ENCODE assay signal across 8 cellular contexts in genomic region chr1:151443846-151444790, GRCh38. TPM values are rescaled to one million over a fixed set of nuclear protein-coding genes. Genes with fewer than 3 reads are reported as not detected.
A peak's percentile ranks its signal among the peaks of the same experiment; 100 is the strongest.
DNase-seq lines count a peak whose midpoint lies in the region; ATAC-seq and TF ChIP-seq lines count a peak whose summit lies in the region.

No MANE protein-coding gene starts in this region.

- H3K4me1 ChIP-seq in lung (ENCODE audit: control insufficient read depth in 2 of 2, insufficient read depth in 2 of 2, low read length in 2 of 2): peaks cover 1 to 13% of the 10 kb centered on the region in 2 donors

- H3K27ac ChIP-seq in lung (ENCODE audit: low read depth in 1 of 2, low read length in 1 of 2): no peak overlapping the region

- peak; percentile 47 for TF ChIP-seq CTCF in lung (IDR thresholded peaks at IDR 0.05; ENCODE audit: control extremely low read depth, extremely low read depth)

- DNase-seq in GF-D8 (lab: John Stamatoyannopoulos, UW) (peak; percentile 22), NCI-H526 (lab: John Stamatoyannopoulos, UW) (peak; percentile 75 to 95), dermis microvascular lymphatic vessel endothelial cell (ENCODE audit: low read depth in 2 of 2) (peak; percentile 75 to 84), lung (ENCODE audit: low spot score) (peak; percentile 58)
- DNase-seq in activated CD4-positive, alpha-beta T cell treated with anti-CD3 and anti-CD28 coated beads for 4 hours: peak; percentile 55 to 76
- DNase-seq in stimulated activated CD8-positive, alpha-beta memory T cell treated with anti-CD3 and anti-CD28 coated beads, Interleukin-2, amount 100 ng/mL, for 1 hour (ENCODE audit: low read depth in 2 of 2): peak; percentile 33 to 46

- no peak overlapping the region for H3K4me3 ChIP-seq in lung

- no peaks in the 10 kb centered on the region for H3K27me3 ChIP-seq in lung (ENCODE audit: control insufficient read depth, insufficient read depth)

- peaks cover 6 to 10% of the 10 kb centered on the region in 2 donors for H3K36me3 ChIP-seq in lung (ENCODE audit: control insufficient read depth in 2 of 2, insufficient read depth in 2 of 2, low read length in 2 of 2)

- H3K9me3 ChIP-seq in lung (ENCODE audit: control insufficient read depth in 2 of 2, insufficient read depth in 1 of 2, low read length in 1 of 2): no peaks in the 10 kb centered on the region

- WGBS in lung, 2 donors: 38 to 58% methylated on average over 4 of the region's 4 CpGs

- ATAC-seq in HG03460 (IDR thresholded peaks at IDR 0.05; ENCODE audit: unreplicated experiment): peak; percentile 73
- ATAC-seq in lung (ENCODE audit: insufficient read depth, low FRiP score): peak; percentile 89
- ATAC-seq in HG03045 (IDR thresholded peaks at IDR 0.05; ENCODE audit: unreplicated experiment): no peak

RNA-seq across cellular contexts. Expression of gene POGZ, which starts 15.2 kb away (rescaled TPM):
- total RNA-seq in dermis microvascular lymphatic vessel endothelial cell: 8.7 and 18.0 TPM in 2 replicates
- 100 to 1,000 TPM in 1 of 2 donors, 10 to 100 TPM in 1; 59.7 to 131 TPM for total RNA-seq in lung
- 10 to 100 TPM; 12.6 to 23.4 TPM for polyA plus RNA-seq in lung

RNA-seq across cellular contexts. Expression of gene PSMB4, which starts 44.7 kb away (rescaled TPM):
- total RNA-seq in dermis microvascular lymphatic vessel endothelial cell (435 and 447 TPM in 2 replicates), lung (100 to 1,000 TPM; 123 to 247 TPM)
- 100 to 1,000 TPM; 373 to 452 TPM for polyA plus RNA-seq in lung

Comparison
In these comparisons a context has a peak if more than half of its experiments do, and no peak if none do; other contexts are left out.
1. DNase-seq: peak in every context shown above with its lines; median percentile 85 in NCI-H526; 80 in dermis microvascular lymphatic vessel endothelial cell; 66 in activated CD4-positive, alpha-beta T cell treated with anti-CD3 and anti-CD28 coated beads for 4 hours; 58 in lung; 40 in stimulated activated CD8-positive, alpha-beta memory T cell treated with anti-CD3 and anti-CD28 coated beads, Interleukin-2, amount 100 ng/mL, for 1 hour; 22 in GF-D8.